ENCODE assay signal across 23 cellular contexts in the genomic region with DNA sequence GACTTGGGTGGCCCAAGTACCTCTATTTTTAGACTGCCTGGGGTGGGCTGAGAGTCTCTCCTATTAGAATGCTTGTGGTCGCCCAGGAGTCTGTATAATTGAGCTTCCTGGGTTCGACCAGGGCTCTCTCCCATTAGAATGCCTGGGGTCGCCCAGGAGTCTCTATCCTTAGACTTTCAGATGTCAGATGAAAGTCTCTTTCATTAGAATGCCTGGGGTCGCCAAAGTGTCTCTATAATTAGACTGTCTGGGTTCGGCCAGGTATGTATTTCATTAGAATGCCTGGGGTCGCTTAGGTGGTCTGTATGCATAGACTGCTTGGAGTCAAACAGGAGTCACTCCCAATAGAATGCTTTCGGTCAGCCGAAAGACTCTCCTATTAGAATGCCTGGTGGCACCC.
DNase-seq lines count a peak whose midpoint lies in the region; ATAC-seq and TF ChIP-seq lines count a peak whose summit lies in the region.
"Had no signal": no experiment of that assay in that cellular context is flagged by ENCODE, and none has a peak within 500 bp of the region (broad histone marks: within the 10 kb centered on the region; RNA-seq: fewer than 3 reads in every experiment).

No MANE protein-coding gene starts in this region.

- peaks cover 39% of the 10 kb centered on the region for H3K36me3 Mint-ChIP-seq in type B pancreatic cell
- peaks cover 4% of the 10 kb centered on the region for H3K36me3 Mint-ChIP-seq in effector memory CD8-positive, alpha-beta T cell (ENCODE audit: insufficient read depth)

- H3K9me3 ChIP-seq in RWPE2 (ENCODE audit: severe bottlenecking) (no peaks in the 10 kb centered on the region), HAP-1 (no peaks in the 10 kb centered on the region)
- H3K9me3 ChIP-seq: BE2C had no signal

- H3K4me3 ChIP-seq in RWPE2 (ENCODE audit: severe bottlenecking): no peak overlapping the region
- H3K4me3 ChIP-seq in coronary artery: no peak overlapping the region
- H3K4me3 ChIP-seq in HAP-1: no peak overlapping the region
- H3K4me3 ChIP-seq: GM23248, PC-9 had no signal

- H3K27ac ChIP-seq in RWPE2 (ENCODE audit: poor library complexity, severe bottlenecking) (no peak overlapping the region), coronary artery (no peak overlapping the region)
- H3K27ac ChIP-seq: GM23248, PC-9 had no signal

- no peak overlapping the region for H3K27ac Mint-ChIP-seq in type B pancreatic cell
- H3K27ac Mint-ChIP-seq in effector memory CD8-positive, alpha-beta T cell: no peak overlapping the region
- H3K27ac Mint-ChIP-seq: CD4-positive, CD25-positive, alpha-beta regulatory T cell had no signal

- no peaks in the 10 kb centered on the region for H3K27me3 ChIP-seq in RWPE2 (ENCODE audit: insufficient read depth, poor library complexity, severe bottlenecking)
- H3K27me3 ChIP-seq in HAP-1 (ENCODE audit: low read depth): no peaks in the 10 kb centered on the region
- H3K27me3 ChIP-seq: BE2C had no signal

- H3K4me1 Mint-ChIP-seq in type B pancreatic cell (ENCODE audit: unreplicated experiment): no peaks in the 10 kb centered on the region
- peaks cover under 1 to 8% of the 10 kb centered on the region in 2 donors for H3K4me1 Mint-ChIP-seq in effector memory CD8-positive, alpha-beta T cell (ENCODE audit: low read depth in 2 of 2)

- H3K27me3 Mint-ChIP-seq in type B pancreatic cell: no peaks in the 10 kb centered on the region
- H3K27me3 Mint-ChIP-seq in effector memory CD8-positive, alpha-beta T cell: no peaks in the 10 kb centered on the region
- H3K27me3 Mint-ChIP-seq: CD4-positive, CD25-positive, alpha-beta regulatory T cell had no signal

- H3K9me3 Mint-ChIP-seq in type B pancreatic cell: peaks cover 28% of the 10 kb centered on the region
- H3K9me3 Mint-ChIP-seq in effector memory CD8-positive, alpha-beta T cell: peaks cover 5 to 12% of the 10 kb centered on the region in 2 donors

- no peak for TF ChIP-seq CTCF in RWPE2 (IDR thresholded peaks at IDR 0.05; ENCODE audit: poor library complexity, severe bottlenecking)
- no peak for TF ChIP-seq CTCF in coronary artery (IDR thresholded peaks at IDR 0.05)
- no peak for TF ChIP-seq CTCF in type B pancreatic cell (conservative IDR thresholded peaks at IDR 0.05)

- no peak overlapping the region for H3K4me3 Mint-ChIP-seq in type B pancreatic cell
- no peak overlapping the region for H3K4me3 Mint-ChIP-seq in effector memory CD8-positive, alpha-beta T cell
- H3K4me3 Mint-ChIP-seq: CD4-positive, CD25-positive, alpha-beta regulatory T cell had no signal

- DNase-seq in RWPE2 (ENCODE audit: low spot score) (peak; percentile 8), coronary artery (ENCODE audit: low spot score) (peak; percentile 31), mucosa of gallbladder (ENCODE audit: low spot score) (peak; percentile 7), type B pancreatic cell (ENCODE audit: extremely low spot score, unreplicated experiment) (peak; percentile 11), HAP-1 (ENCODE audit: low spot score in 2 of 2) (no peak), NCI-H446 treated with DMSO at 0.1 percent for 48 hours (lab: John Stamatoyannopoulos, UW) (no peak)
- DNase-seq in effector memory CD8-positive, alpha-beta T cell: no peak
- DNase-seq: BE2C; CD4-positive, CD25-positive, alpha-beta regulatory T cell; DMS79; GM23248; KBM-7; MM.1S; NCI-H1048; NCI-H1436; NCI-H1930; NCI-H2227 treated with DMSO at 0.1 percent for 48 hours; NCI-H510A treated with DMSO at 0.1 percent for 48 hours; NCI-H748 treated with DMSO at 0.1 percent for 48 hours; PC-9; RPMI8226; SHP77 treated with DMSO at 0.1 percent for 48 hours had no signal

- in situ Hi-C loops in HAP-1 (cut with MboI; ENCODE audit: low sequenced_read_pairs): no loop called here

- no peaks in the 10 kb centered on the region for H3K4me1 ChIP-seq in RWPE2 (ENCODE audit: insufficient read depth, poor library complexity, severe bottlenecking)
- no peaks in the 10 kb centered on the region for H3K4me1 ChIP-seq in HAP-1
- H3K4me1 ChIP-seq: BE2C had no signal

- no peak for ATAC-seq in RWPE2 (ENCODE audit: low read depth)
- no peak for ATAC-seq in effector memory CD8-positive, alpha-beta T cell (replicated peaks)
- ATAC-seq: HCT116 had no signal

- H3K36me3 ChIP-seq in RWPE2 (ENCODE audit: low read depth): no peaks in the 10 kb centered on the region
- no peaks in the 10 kb centered on the region for H3K36me3 ChIP-seq in HAP-1 (replicated peaks)
- H3K36me3 ChIP-seq: BE2C had no signal

Comparison
In these comparisons a context has a peak if more than half of its experiments do, and no peak if none do; other contexts are left out.
1. DNase-seq: peak in RWPE2 (single experiment), coronary artery (single experiment), mucosa of gallbladder (single experiment) and type B pancreatic cell (single experiment); none in HAP-1 (0 of 2), effector memory CD8-positive, alpha-beta T cell (0 of 3) and NCI-H446 treated with DMSO at 0.1 percent for 48 hours (single experiment).